Comparison of ENCODE assay signal across 21 cellular contexts in the genomic region with DNA sequence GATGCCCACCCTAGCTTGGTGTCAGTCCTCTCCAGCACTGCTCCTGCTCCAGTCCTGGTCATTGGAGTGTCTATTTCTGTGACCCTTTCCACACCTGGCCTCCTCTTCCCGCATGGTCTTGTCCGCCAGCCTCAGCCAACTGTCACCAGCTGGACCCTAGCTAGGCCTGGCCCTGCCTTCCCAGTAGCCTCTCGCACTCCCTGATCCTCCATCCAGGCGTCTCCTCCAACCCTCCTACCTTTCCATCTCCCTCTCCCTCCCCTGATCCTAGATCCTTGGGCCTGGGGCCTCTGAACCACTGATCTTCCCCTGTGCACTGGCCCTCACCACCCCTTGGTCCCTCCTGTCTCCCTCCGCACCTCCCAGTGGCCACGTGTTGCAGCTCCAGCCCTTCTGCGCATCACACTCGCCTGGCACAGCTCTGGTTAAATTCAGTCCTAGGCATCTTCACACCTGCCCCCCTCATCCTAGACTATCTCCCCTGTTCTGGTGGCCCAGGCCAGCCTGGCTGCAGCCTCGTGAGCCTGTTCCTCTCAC. TPM values are rescaled to one million over a fixed set of nuclear protein-coding genes. Genes with fewer than 3 reads are reported as not detected.
"Had no signal": no experiment of that assay in that cellular context is flagged by ENCODE, and none has a peak within 500 bp of the region (broad histone marks: within the 10 kb centered on the region; RNA-seq: fewer than 3 reads in every experiment).

No MANE protein-coding gene starts in this region.

- H3K4me3 Mint-ChIP-seq: activated CD4-positive, alpha-beta memory T cell treated with anti-CD3 and anti-CD28 coated beads for 36 hours; activated CD4-positive, alpha-beta T cell treated with anti-CD3 and anti-CD28 coated beads for 36 hours; activated CD8-positive, alpha-beta memory T cell treated with anti-CD3 and anti-CD28 coated beads, Interleukin-2, amount 10 ng/mL, durations not matched to agents 7 days and 5 days; activated naive CD8-positive, alpha-beta T cell; activated T-cell treated with anti-CD3 and anti-CD28 coated beads, Interleukin-2, amount 50 U/mL, for 24 hours; central memory CD8-positive, alpha-beta T cell; T-cell had no signal

- H3K36me3 Mint-ChIP-seq: activated CD4-positive, alpha-beta memory T cell treated with anti-CD3 and anti-CD28 coated beads for 36 hours; activated CD8-positive, alpha-beta memory T cell treated with anti-CD3 and anti-CD28 coated beads, Interleukin-2, amount 10 ng/mL, durations not matched to agents 7 days and 5 days; activated naive CD8-positive, alpha-beta T cell; T-cell had no signal

- H3K4me1 ChIP-seq: lower lobe of right lung, parathyroid adenoma had no signal

- H3K9me3 ChIP-seq: body of pancreas, gastrocnemius medialis, heart right ventricle, lower lobe of right lung, tibial artery had no signal

- H3K27ac ChIP-seq: epithelial cell of prostate, gastrocnemius medialis, heart right ventricle, lower lobe of right lung, parathyroid adenoma, tibial artery had no signal

- DNase-seq: activated CD4-positive, alpha-beta memory T cell treated with anti-CD3 and anti-CD28 coated beads for 36 hours; activated CD4-positive, alpha-beta T cell treated with anti-CD3 and anti-CD28 coated beads for 36 hours; activated CD8-positive, alpha-beta memory T cell treated with anti-CD3 and anti-CD28 coated beads, Interleukin-2, amount 10 ng/mL, durations not matched to agents 7 days and 5 days; activated gamma-delta T cell treated with Interleukin-2 at 50 U/mL for 16 hours; activated T-cell treated with anti-CD3 and anti-CD28 coated beads, Interleukin-2, amount 50 U/mL, for 24 hours; amniotic stem cell; body of pancreas; effector memory CD4-positive, alpha-beta T cell; gastrocnemius medialis; heart right ventricle; left colon; lower lobe of right lung; midbrain; stimulated activated CD4-positive, alpha-beta T cell treated with anti-CD3 and anti-CD28 coated beads, Interleukin-1b, Interleukin-23, amount 100 ng/mL, for 48 hours; T-cell; T1000; tibial artery had no signal

- H3K36me3 ChIP-seq: gastrocnemius medialis, lower lobe of right lung had no signal

- H3K9me3 Mint-ChIP-seq: activated CD4-positive, alpha-beta memory T cell treated with anti-CD3 and anti-CD28 coated beads for 36 hours; activated T-cell treated with anti-CD3 and anti-CD28 coated beads, Interleukin-2, amount 50 U/mL, for 24 hours; central memory CD8-positive, alpha-beta T cell; T-cell had no signal

- H3K4me1 Mint-ChIP-seq: activated CD4-positive, alpha-beta T cell treated with anti-CD3 and anti-CD28 coated beads for 36 hours; activated CD8-positive, alpha-beta memory T cell treated with anti-CD3 and anti-CD28 coated beads, Interleukin-2, amount 10 ng/mL, durations not matched to agents 7 days and 5 days; central memory CD8-positive, alpha-beta T cell; T-cell had no signal

- H3K27me3 Mint-ChIP-seq: activated CD4-positive, alpha-beta memory T cell treated with anti-CD3 and anti-CD28 coated beads for 36 hours; activated CD4-positive, alpha-beta T cell treated with anti-CD3 and anti-CD28 coated beads for 36 hours; activated CD8-positive, alpha-beta memory T cell treated with anti-CD3 and anti-CD28 coated beads, Interleukin-2, amount 10 ng/mL, durations not matched to agents 7 days and 5 days; activated naive CD8-positive, alpha-beta T cell; activated T-cell treated with anti-CD3 and anti-CD28 coated beads, Interleukin-2, amount 50 U/mL, for 24 hours had no signal

- H3K4me3 ChIP-seq: body of pancreas, gastrocnemius medialis, heart right ventricle, lower lobe of right lung, tibial artery had no signal

- ATAC-seq: activated CD4-positive, alpha-beta T cell treated with anti-CD3 and anti-CD28 coated beads for 36 hours; activated CD8-positive, alpha-beta memory T cell treated with anti-CD3 and anti-CD28 coated beads, Interleukin-2, amount 10 ng/mL, durations not matched to agents 7 days and 5 days; body of pancreas; gastrocnemius medialis; left colon; lower lobe of right lung; T-cell had no signal

- H3K27ac Mint-ChIP-seq: activated CD4-positive, alpha-beta memory T cell treated with anti-CD3 and anti-CD28 coated beads for 36 hours; activated CD4-positive, alpha-beta T cell treated with anti-CD3 and anti-CD28 coated beads for 36 hours; activated CD8-positive, alpha-beta memory T cell treated with anti-CD3 and anti-CD28 coated beads, Interleukin-2, amount 10 ng/mL, durations not matched to agents 7 days and 5 days; activated naive CD8-positive, alpha-beta T cell; activated T-cell treated with anti-CD3 and anti-CD28 coated beads, Interleukin-2, amount 50 U/mL, for 24 hours; T-cell had no signal

- H3K27me3 ChIP-seq: body of pancreas, gastrocnemius medialis, heart right ventricle had no signal

RNA-seq across cellular contexts. Expression of a gene that starts 9.9 kb away (rescaled TPM):
- total RNA-seq: activated CD4-positive, alpha-beta memory T cell treated with anti-CD3 and anti-CD28 coated beads for 36 hours had no signal
